In the genomic region with DNA sequence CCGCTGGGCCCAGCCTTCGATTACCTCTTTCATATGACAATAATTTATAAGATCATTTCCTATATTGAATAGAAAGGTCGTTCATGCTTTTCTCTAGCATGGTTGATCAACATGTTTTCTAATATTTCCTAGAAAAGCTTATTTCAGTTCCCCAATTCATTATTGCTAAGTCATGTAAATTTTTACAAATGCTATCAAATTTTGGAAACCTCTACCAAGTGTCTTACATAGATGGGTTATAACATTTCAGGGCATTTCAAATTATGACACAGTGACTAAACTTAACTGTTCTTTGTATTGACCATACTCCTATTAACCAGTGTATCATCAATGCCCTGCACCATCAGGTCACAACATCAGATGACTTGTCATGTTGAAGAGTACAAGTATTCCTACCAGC, we compare ENCODE assay signal across 13 cellular contexts.
DNase-seq lines count a peak whose midpoint lies in the region; ATAC-seq, FAIRE-seq and TF ChIP-seq lines count a peak whose summit lies in the region.
"Had no signal": no experiment of that assay in that cellular context is flagged by ENCODE, and none has a peak within 500 bp of the region (broad histone marks: within the 10 kb centered on the region; RNA-seq: fewer than 3 reads in every experiment).

No MANE protein-coding gene starts in this region.

- H3K27ac ChIP-seq in GM12878 (ENCODE audit: control insufficient read depth, insufficient read depth) = peak overlapping the region; percentile 51; the same call in 1 of the 2 replicates
- H3K27ac ChIP-seq in SK-N-SH (ENCODE audit: low read depth in 2 of 2, low read length in 1 of 2) = no peak overlapping the region
- no peak overlapping the region for H3K27ac ChIP-seq in ascending aorta
- H3K27ac ChIP-seq: cardiac muscle cell, left ventricle myocardium inferior had no signal

- in situ Hi-C loops in GM12878 (cut with MboI) = no loop called here

- TF ChIP-seq RAD21 in GM12878 (IDR thresholded peaks at IDR 0.05; ENCODE audit: insufficient read depth, low read depth, low read length) = no peak
- no peak for TF ChIP-seq RAD21 in SK-N-SH (IDR thresholded peaks at IDR 0.05; ENCODE audit: low read length)

- TF ChIP-seq CTCF in GM12878 (IDR thresholded peaks at IDR 0.05 in 2 of 3, conservative IDR thresholded peaks at IDR 0.05 in 1 of 3; ENCODE audit: control insufficient read depth in 2 of 3, extremely low read depth in 1 of 3, insufficient read depth in 1 of 3, low read depth in 3 of 3, low read length in 3 of 3) = no peak
- TF ChIP-seq CTCF in SK-N-SH (IDR thresholded peaks at IDR 0.05) = no peak
- no peak for TF ChIP-seq CTCF in ascending aorta (IDR thresholded peaks at IDR 0.05)

- H3K9me3 ChIP-seq in GM12878 (replicated peaks; ENCODE audit: control insufficient read depth, insufficient read depth, low read length) = peaks cover 10% of the 10 kb centered on the region; the same call in 2 of the 3 replicates
- no peaks in the 10 kb centered on the region for H3K9me3 ChIP-seq in SK-N-SH
- no peaks in the 10 kb centered on the region for H3K9me3 ChIP-seq in ascending aorta

- peak overlapping the region; percentile 45; the same call in 1 of the 2 replicates for H3K4me2 ChIP-seq in GM12878 (ENCODE audit: control insufficient read depth, insufficient read depth)
- H3K4me2 ChIP-seq in SK-N-SH = no peak overlapping the region

- SMC1A ChIA-PET in GM12878 (lab: Charles Lee; ENCODE audit: uncharacterized antibody, unreplicated experiment) = interaction anchor here (0.7 to 6.8 kb wide), 13 partner anchors 11 to 166 kb away, joined by 3 to 71 read pairs (median 4); no protein-coding TSS in a partner anchor

- no peak for DNase-seq in T-helper 1 cell
- DNase-seq in GM12878 (ENCODE audit: low read depth, low spot score) = no peak
- DNase-seq in SK-N-SH = no peak
- no peak for DNase-seq in ascending aorta (ENCODE audit: low spot score in 2 of 2)
- no peak for DNase-seq in NCI-H69 (lab: John Stamatoyannopoulos, UW)
- DNase-seq: left ventricle myocardium inferior, NCI-H2107, posterior cingulate gyrus, spleen had no signal

- H3K36me3 ChIP-seq in GM12878 (ENCODE audit: control insufficient read depth in 2 of 2, insufficient read depth in 2 of 2, low read length in 1 of 2) = no peaks in the 10 kb centered on the region
- no peaks in the 10 kb centered on the region for H3K36me3 ChIP-seq in SK-N-SH (replicated peaks in 1 of 2; ENCODE audit: control insufficient read depth in 1 of 2, insufficient read depth in 2 of 2, low read length in 1 of 2)
- no peaks in the 10 kb centered on the region for H3K36me3 ChIP-seq in ascending aorta
- H3K36me3 ChIP-seq: cardiac muscle cell, left ventricle myocardium inferior, spleen had no signal

- CTCF ChIA-PET in GM12878 (lab: Yijun Ruan, JAX) (interaction anchor here (0.7 to 1.2 kb wide), 4 partner anchors 20 to 161 kb away, joined by 3 to 4 read pairs (median 4); no protein-coding TSS in a partner anchor), SK-N-SH (lab: Yijun Ruan, JAX) (no interaction called here)

- H3K9ac ChIP-seq in GM12878 (ENCODE audit: control insufficient read depth, insufficient read depth, low read length) (no peak overlapping the region), SK-N-SH (no peak overlapping the region)

- peak overlapping the region; percentile 39 for H3K27ac Mint-ChIP-seq in T-helper 1 cell treated with Interleukin-12 subunit alpha and Interleukin-12 subunit beta and Interleukin-4 antibody, amounts not matched to agents 30 μg/mL and 1 μg/mL, for 36 hours

- TF ChIP-seq POLR2A in GM12878 (IDR thresholded peaks at IDR 0.05; ENCODE audit: low read depth, low read length) = no peak

- peaks cover 24% of the 10 kb centered on the region for H3K4me1 ChIP-seq in GM12878 (ENCODE audit: control insufficient read depth, insufficient read depth, low read length)
- no peaks in the 10 kb centered on the region for H3K4me1 ChIP-seq in SK-N-SH (ENCODE audit: control insufficient read depth in 1 of 2, insufficient read depth in 2 of 2, low read depth in 1 of 2, low read length in 1 of 2)
- H3K4me1 ChIP-seq in ascending aorta = no peaks in the 10 kb centered on the region
- H3K4me1 ChIP-seq: left ventricle myocardium inferior had no signal

- H3F3A ChIP-seq in SK-N-SH (replicated peaks; ENCODE audit: insufficient read depth) = no peaks in the 10 kb centered on the region

- peaks cover 7% of the 10 kb centered on the region for H3K36me3 Mint-ChIP-seq in T-helper 1 cell treated with Interleukin-12 subunit alpha and Interleukin-12 subunit beta and Interleukin-4 antibody, amounts not matched to agents 30 μg/mL and 1 μg/mL, for 36 hours (ENCODE audit: low read depth)

- peaks cover 36% of the 10 kb centered on the region for H3K4me1 Mint-ChIP-seq in T-helper 1 cell treated with Interleukin-12 subunit alpha and Interleukin-12 subunit beta and Interleukin-4 antibody, amounts not matched to agents 30 μg/mL and 1 μg/mL, for 36 hours (ENCODE audit: low read depth)

- no peaks in the 10 kb centered on the region for H4K20me1 ChIP-seq in GM12878 (ENCODE audit: control insufficient read depth, insufficient read depth)
- H4K20me1 ChIP-seq in SK-N-SH (ENCODE audit: insufficient read depth) = no peaks in the 10 kb centered on the region

- ATAC-seq in GM18502 (IDR thresholded peaks at IDR 0.05; ENCODE audit: poor library complexity, unreplicated experiment) (peak; percentile 23), HG03342 (IDR thresholded peaks at IDR 0.05; ENCODE audit: unreplicated experiment) (peak; percentile 28), GM12878 (peak; percentile 48)

- POLR2A ChIA-PET in GM12878 (lab: Charles Lee) (interaction anchor here (0.9 to 1.3 kb wide), 4 partner anchors 9 to 71 kb away, joined by 3 to 4 read pairs (median 4); no protein-coding TSS in a partner anchor), SK-N-SH (lab: Yijun Ruan, JAX) (no interaction called here)

- H3K4me3 ChIP-seq in GM12878 = no peak overlapping the region
- H3K4me3 ChIP-seq in SK-N-SH (ENCODE audit: low read depth in 2 of 2, low read length in 1 of 2) = no peak overlapping the region
- no peak overlapping the region for H3K4me3 ChIP-seq in ascending aorta
- H3K4me3 ChIP-seq: cardiac muscle cell, left ventricle myocardium inferior, spleen had no signal

- H3K27me3 ChIP-seq in GM12878 (replicated peaks in 1 of 2; ENCODE audit: control insufficient read depth in 2 of 2, insufficient read depth in 2 of 2, low read length in 1 of 2) (no peaks in the 10 kb centered on the region), SK-N-SH (ENCODE audit: insufficient read depth) (no peaks in the 10 kb centered on the region), ascending aorta (no peaks in the 10 kb centered on the region)
- H3K27me3 ChIP-seq: cardiac muscle cell, spleen had no signal

- peaks cover 21% of the 10 kb centered on the region for H3K9me3 Mint-ChIP-seq in T-helper 1 cell treated with Interleukin-12 subunit alpha and Interleukin-12 subunit beta and Interleukin-4 antibody, amounts not matched to agents 30 μg/mL and 1 μg/mL, for 36 hours

- H3K27me3 Mint-ChIP-seq in T-helper 1 cell treated with Interleukin-12 subunit alpha and Interleukin-12 subunit beta and Interleukin-4 antibody, amounts not matched to agents 30 μg/mL and 1 μg/mL, for 36 hours (ENCODE audit: low read depth) = no peaks in the 10 kb centered on the region

- 84% methylated on average over 3 of the region's 3 CpGs for WGBS in GM12878 (ENCODE audit: insufficient coverage, insufficient replicate concordance, low lambda C conversion rate, missing lambda C conversion rate)
- WGBS in SK-N-SH (ENCODE audit: low lambda C conversion rate) = 68% methylated on average over 3 of the region's 3 CpGs

- H3K9me2 ChIP-seq in SK-N-SH = no peaks in the 10 kb centered on the region

- intact Hi-C loops in GM12878 (cut with micrococcal nuclease; ENCODE audit: unreplicated experiment) (loop anchor here (5.0 kb wide), 2 partner anchors 70 to 170 kb away; no protein-coding TSS in a partner anchor), ascending aorta (cut with DNase I) (no loop called here)

- TF ChIP-seq EP300 in GM12878 (IDR thresholded peaks at IDR 0.05; ENCODE audit: borderline replicate concordance in 1 of 2, control insufficient read depth in 1 of 2, low read depth in 2 of 2, low read length in 2 of 2) (no peak), SK-N-SH (IDR thresholded peaks at IDR 0.05; ENCODE audit: borderline replicate concordance in 1 of 2, low read depth in 1 of 2, low read length in 1 of 2) (no peak)

- RAD21 ChIA-PET in GM12878 (lab: Charles Lee; ENCODE audit: unreplicated experiment) = interaction anchor here (0.7 to 4.0 kb wide), 6 partner anchors 37 to 168 kb away, joined by 3 to 33 read pairs (median 8); a partner anchor contains a TSS

- H3K79me2 ChIP-seq in GM12878 (ENCODE audit: control insufficient read depth, insufficient read depth, low read length) = no peaks in the 10 kb centered on the region
- no peaks in the 10 kb centered on the region for H3K79me2 ChIP-seq in SK-N-SH (ENCODE audit: insufficient read depth)

- H2AFZ ChIP-seq in GM12878 (ENCODE audit: control insufficient read depth, low read depth, low read length) = peak overlapping the region; percentile 35
- H2AFZ ChIP-seq in SK-N-SH (ENCODE audit: low read depth) = no peak overlapping the region

- H3K4me3 Mint-ChIP-seq in T-helper 1 cell treated with Interleukin-12 subunit alpha and Interleukin-12 subunit beta and Interleukin-4 antibody, amounts not matched to agents 30 μg/mL and 1 μg/mL, for 36 hours = no peak overlapping the region

- FAIRE-seq in GM12878 (lab: Jason Lieb, UNC) = no peak

- BruUV-seq in GM12878 (replicated peaks; lab: Mats Ljungman, UMichigan) = no TSS peak

TF ChIP-seq in SK-N-SH, 30 proteins besides CTCF, POLR2A, EP300 and RAD21 (continues in another document):
- TF ChIP-seq, protein P1, sequence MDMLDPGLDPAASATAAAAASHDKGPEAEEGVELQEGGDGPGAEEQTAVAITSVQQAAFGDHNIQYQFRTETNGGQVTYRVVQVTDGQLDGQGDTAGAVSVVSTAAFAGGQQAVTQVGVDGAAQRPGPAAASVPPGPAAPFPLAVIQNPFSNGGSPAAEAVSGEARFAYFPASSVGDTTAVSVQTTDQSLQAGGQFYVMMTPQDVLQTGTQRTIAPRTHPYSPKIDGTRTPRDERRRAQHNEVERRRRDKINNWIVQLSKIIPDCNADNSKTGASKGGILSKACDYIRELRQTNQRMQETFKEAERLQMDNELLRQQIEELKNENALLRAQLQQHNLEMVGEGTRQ (IDR thresholded peaks at IDR 0.05; ENCODE audit: borderline replicate concordance, low read depth, low read length) = no peak
- TF ChIP-seq NFIC (IDR thresholded peaks at IDR 0.05; ENCODE audit: borderline replicate concordance) (no peak), RCOR1 (IDR thresholded peaks at IDR 0.05; ENCODE audit: low read length) (no peak), FOXM1 (IDR thresholded peaks at IDR 0.05; ENCODE audit: low read depth) (no peak), RFX5 (IDR thresholded peaks at IDR 0.05; ENCODE audit: low read length) (no peak), TCF12 (IDR thresholded peaks at IDR 0.05) (no peak)
- TF ChIP-seq, protein P2, sequence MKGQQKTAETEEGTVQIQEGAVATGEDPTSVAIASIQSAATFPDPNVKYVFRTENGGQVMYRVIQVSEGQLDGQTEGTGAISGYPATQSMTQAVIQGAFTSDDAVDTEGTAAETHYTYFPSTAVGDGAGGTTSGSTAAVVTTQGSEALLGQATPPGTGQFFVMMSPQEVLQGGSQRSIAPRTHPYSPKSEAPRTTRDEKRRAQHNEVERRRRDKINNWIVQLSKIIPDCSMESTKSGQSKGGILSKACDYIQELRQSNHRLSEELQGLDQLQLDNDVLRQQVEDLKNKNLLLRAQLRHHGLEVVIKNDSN (IDR thresholded peaks at IDR 0.05; ENCODE audit: borderline replicate concordance, low read depth) = no peak
